ENCODE assay signal across 8 cellular contexts in genomic region chr1:168394858-168395257, GRCh38.
"Had no signal": no experiment of that assay in that cellular context is flagged by ENCODE, and none has a peak within 500 bp of the region (broad histone marks: within the 10 kb centered on the region; RNA-seq: fewer than 3 reads in every experiment).

No MANE protein-coding gene starts in this region.

- H3K4me3 ChIP-seq: GM12878 had no signal

- DNase-seq: GDM1, GF-D8 had no signal

- ATAC-seq: GM12878 had no signal

- FAIRE-seq: G401.6, GM12878, GM12891, GM12892, GM18507, GM19239 had no signal
